1 cellular context compared by ENCODE assay signal in genomic region chr10:129547583-129547982, GRCh38.
TF ChIP-seq lines count a peak whose summit lies in the region.

No MANE protein-coding gene starts in this region.

TF ChIP-seq in IMR-90, 13 proteins besides CTCF, POLR2A, EP300 and RAD21 (continued from another document):
- TF ChIP-seq RFX5 (IDR thresholded peaks at IDR 0.05; ENCODE audit: low read depth, low read length) (no peak), CEBPB (IDR thresholded peaks at IDR 0.05; ENCODE audit: low read depth, low read length) (no peak), SMC3 (IDR thresholded peaks at IDR 0.05; ENCODE audit: low read depth, low read length) (no peak), MXI1 (IDR thresholded peaks at IDR 0.05; ENCODE audit: borderline replicate concordance, low read depth, low read length) (no peak)
